ENCODE assay signal across 15 cellular contexts in the genomic region with DNA sequence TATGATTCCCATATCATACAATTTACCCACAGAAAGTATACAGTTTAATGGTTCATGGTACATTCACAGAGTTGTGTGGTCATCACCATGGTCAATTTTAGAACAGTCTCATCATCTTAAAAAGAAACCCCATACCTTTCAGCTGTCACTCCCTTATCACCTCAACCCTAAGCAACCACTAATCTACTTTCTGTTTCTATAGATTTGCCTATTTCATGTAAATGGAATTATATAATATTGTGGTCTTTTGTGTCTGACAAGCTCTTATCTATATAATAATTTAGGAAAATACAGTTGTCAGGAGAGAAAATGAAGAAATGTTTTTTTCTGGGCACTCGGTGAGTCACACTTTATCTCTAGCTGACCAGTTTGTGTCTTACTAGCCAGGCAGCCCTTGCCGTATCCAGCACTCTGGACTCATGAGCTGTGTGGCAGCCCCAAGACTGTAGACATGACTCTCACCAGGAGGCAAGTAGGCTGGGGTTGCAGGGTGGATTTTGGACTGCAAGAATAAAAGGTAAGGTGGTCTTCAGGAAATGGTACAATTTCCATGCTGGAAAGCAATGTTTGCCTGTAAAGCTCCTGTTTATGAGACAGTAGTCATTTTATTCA.
DNase-seq lines count a peak whose midpoint lies in the region; ATAC-seq and TF ChIP-seq lines count a peak whose summit lies in the region.
"Had no signal": no experiment of that assay in that cellular context is flagged by ENCODE, and none has a peak within 500 bp of the region (broad histone marks: within the 10 kb centered on the region; RNA-seq: fewer than 3 reads in every experiment).

No MANE protein-coding gene starts in this region.

- H3K36me3 Mint-ChIP-seq in stimulated activated effector memory CD8-positive, alpha-beta T cell treated with anti-CD3 and anti-CD28 coated beads, Interleukin-12 subunit alpha, Interleukin-12 subunit beta, amount 100 ng/mL, for 72 hours = no peaks in the 10 kb centered on the region
- H3K36me3 Mint-ChIP-seq: CD14-positive monocyte had no signal

- DNase-seq in RPMI7951 (ENCODE audit: low read depth) (peak; percentile 51), fibroblast of mammary gland (ENCODE audit: low read depth) (peak; percentile 32), osteoblast (ENCODE audit: insufficient read length, low spot score, missing footprints) (peak; percentile 19)
- DNase-seq in activated CD8-positive, alpha-beta memory T cell treated with anti-CD3 and anti-CD28 coated beads, Interleukin-2, amount 50 U/mL, for 4 hours = no peak
- DNase-seq in activated CD4-positive, alpha-beta T cell treated with anti-CD3 and anti-CD28 coated beads, Interleukin-2, amount 50 U/mL, for 1 hour = no peak
- DNase-seq in stimulated activated effector memory CD8-positive, alpha-beta T cell treated with anti-CD3 and anti-CD28 coated beads, Interleukin-12 subunit alpha, Interleukin-12 subunit beta, amount 100 ng/mL, for 72 hours (ENCODE audit: low spot score in 2 of 2) = no peak
- DNase-seq: mucosa of descending colon, NCI-H345, PC-9, substantia nigra had no signal

- H3K4me2 ChIP-seq in osteoblast (ENCODE audit: insufficient read depth, low read length) = no peak overlapping the region
- H3K4me2 ChIP-seq: PC-9 had no signal

- no peaks in the 10 kb centered on the region for H3K4me1 Mint-ChIP-seq in stimulated activated effector memory CD8-positive, alpha-beta T cell treated with anti-CD3 and anti-CD28 coated beads, Interleukin-12 subunit alpha, Interleukin-12 subunit beta, amount 100 ng/mL, for 72 hours
- H3K4me1 Mint-ChIP-seq: CD14-positive monocyte had no signal

- no peak overlapping the region for H3K4me3 Mint-ChIP-seq in stimulated activated effector memory CD8-positive, alpha-beta T cell treated with anti-CD3 and anti-CD28 coated beads, Interleukin-12 subunit alpha, Interleukin-12 subunit beta, amount 100 ng/mL, for 72 hours
- H3K4me3 Mint-ChIP-seq: CD14-positive monocyte; T-helper 1 cell treated with Interleukin-12 subunit alpha and Interleukin-12 subunit beta and Interleukin-4 antibody, amounts not matched to agents 30 μg/mL and 1 μg/mL, for 36 hours had no signal

- no peak overlapping the region for H2AFZ ChIP-seq in osteoblast (ENCODE audit: low read length)
- H2AFZ ChIP-seq: PC-9 had no signal

- no peaks in the 10 kb centered on the region for H4K20me1 ChIP-seq in osteoblast (ENCODE audit: insufficient read depth, low read length)

- TF ChIP-seq CTCF in fibroblast of mammary gland (conservative IDR thresholded peaks at IDR 0.05; ENCODE audit: control insufficient read depth, insufficient read depth, low read depth, low read length) (no peak), osteoblast (IDR thresholded peaks at IDR 0.05; ENCODE audit: extremely low read depth, low read depth, low read length) (no peak)

- no peaks in the 10 kb centered on the region for H3K36me3 ChIP-seq in osteoblast (ENCODE audit: insufficient read depth, low read length)

- H3K79me2 ChIP-seq in osteoblast (ENCODE audit: insufficient read depth, low read length) = no peaks in the 10 kb centered on the region

- peaks cover 2% of the 10 kb centered on the region for H3K4me1 ChIP-seq in osteoblast (ENCODE audit: insufficient read depth, low read length)

- ATAC-seq in GM18520 (IDR thresholded peaks at IDR 0.05; ENCODE audit: unreplicated experiment) (peak; percentile 50), GM18909 (IDR thresholded peaks at IDR 0.05; ENCODE audit: poor library complexity, unreplicated experiment) (no peak)
- no peak for ATAC-seq in stimulated activated effector memory CD8-positive, alpha-beta T cell treated with anti-CD3 and anti-CD28 coated beads, Interleukin-12 subunit alpha, Interleukin-12 subunit beta, amount 100 ng/mL, for 72 hours
- ATAC-seq: mucosa of descending colon had no signal

- peaks cover 4% of the 10 kb centered on the region for H3K9me3 Mint-ChIP-seq in stimulated activated effector memory CD8-positive, alpha-beta T cell treated with anti-CD3 and anti-CD28 coated beads, Interleukin-12 subunit alpha, Interleukin-12 subunit beta, amount 100 ng/mL, for 72 hours
- H3K9me3 Mint-ChIP-seq: CD14-positive monocyte; T-helper 1 cell treated with Interleukin-12 subunit alpha and Interleukin-12 subunit beta and Interleukin-4 antibody, amounts not matched to agents 30 μg/mL and 1 μg/mL, for 36 hours had no signal

- H3K27ac Mint-ChIP-seq in stimulated activated effector memory CD8-positive, alpha-beta T cell treated with anti-CD3 and anti-CD28 coated beads, Interleukin-12 subunit alpha, Interleukin-12 subunit beta, amount 100 ng/mL, for 72 hours = no peak overlapping the region
- H3K27ac Mint-ChIP-seq: CD14-positive monocyte; T-helper 1 cell treated with Interleukin-12 subunit alpha and Interleukin-12 subunit beta and Interleukin-4 antibody, amounts not matched to agents 30 μg/mL and 1 μg/mL, for 36 hours had no signal

- no peak overlapping the region for H3K27ac ChIP-seq in osteoblast (ENCODE audit: low read depth, low read length)
- H3K27ac ChIP-seq: HL-60, PC-9 had no signal

- peaks cover 63% of the 10 kb centered on the region for H3K27me3 ChIP-seq in osteoblast (ENCODE audit: insufficient read depth, low read length)

- H3K4me3 ChIP-seq in fibroblast of mammary gland (ENCODE audit: control insufficient read depth, low read depth, low read length) (no peak overlapping the region), osteoblast (ENCODE audit: insufficient read depth, low read length) (no peak overlapping the region)
- H3K4me3 ChIP-seq: mucosa of descending colon, PC-9 had no signal

- H3K9me3 ChIP-seq in osteoblast (ENCODE audit: low read depth, low read length) = no peaks in the 10 kb centered on the region
- H3K9me3 ChIP-seq: mucosa of descending colon had no signal

Comparison
In these comparisons a context has a peak if more than half of its experiments do, and no peak if none do; other contexts are left out.
1. DNase-seq: peak in RPMI7951 (single experiment), fibroblast of mammary gland (single experiment) and osteoblast (single experiment); none in activated CD8-positive, alpha-beta memory T cell treated with anti-CD3 and anti-CD28 coated beads, Interleukin-2, amount 50 U/mL, for 4 hours (single experiment), activated CD4-positive, alpha-beta T cell treated with anti-CD3 and anti-CD28 coated beads, Interleukin-2, amount 50 U/mL, for 1 hour (single experiment) and stimulated activated effector memory CD8-positive, alpha-beta T cell treated with anti-CD3 and anti-CD28 coated beads, Interleukin-12 subunit alpha, Interleukin-12 subunit beta, amount 100 ng/mL, for 72 hours (0 of 2).